In the genomic region with DNA sequence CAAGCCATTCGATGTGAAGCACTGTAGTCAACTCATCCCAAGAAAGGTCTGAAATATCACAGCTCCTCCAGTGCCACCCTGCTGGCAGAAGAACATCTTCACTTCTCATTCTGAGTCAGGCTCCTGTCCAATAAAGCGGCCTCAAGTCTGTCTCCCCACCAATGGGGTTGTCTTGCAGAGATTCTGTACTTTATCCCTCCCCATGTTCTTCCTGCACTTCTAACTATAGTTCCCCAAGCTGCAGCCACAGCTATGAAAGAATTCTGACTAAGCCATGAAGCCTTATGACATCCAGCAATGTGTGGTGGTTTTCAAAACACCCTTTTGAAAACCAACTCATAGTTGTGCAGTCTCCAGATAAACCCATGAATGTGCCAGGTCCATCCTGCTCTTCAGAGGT, we compare ENCODE assay signal across 1 cellular context.
TF ChIP-seq lines count a peak whose summit lies in the region.

No MANE protein-coding gene starts in this region.

TF ChIP-seq in HepG2, 621 proteins besides CTCF, POLR2A, EP300 and RAD21:
- TF ChIP-seq TARDBP (CRISPR knock-in tag; IDR thresholded peaks at IDR 0.05), result no peak
- no peak for TF ChIP-seq ZFX (CRISPR knock-in tag; IDR thresholded peaks at IDR 0.05; ENCODE audit: low read depth)
